8 cellular contexts compared by ENCODE assay signal in genomic region chr2:241354668-241355658, GRCh38. TPM values are rescaled to one million over a fixed set of nuclear protein-coding genes. Genes with fewer than 3 reads are reported as not detected.
A peak's percentile ranks its signal among the peaks of the same experiment; 100 is the strongest.
DNase-seq lines count a peak whose midpoint lies in the region; ATAC-seq and TF ChIP-seq lines count a peak whose summit lies in the region.

No MANE protein-coding gene starts in this region.

- intact Hi-C loops in testis (cut with DNase I; ENCODE audit: low total_unique reads): no loop called here

- TF ChIP-seq POLR2A in testis (IDR thresholded peaks at IDR 0.05): no peak

- H3K36me3 ChIP-seq in testis (ENCODE audit: low read depth, missing control alignments): no peaks in the 10 kb centered on the region

- no peaks in the 10 kb centered on the region for H3K9me3 ChIP-seq in testis

- ATAC-seq in HG02885 (IDR thresholded peaks at IDR 0.05; ENCODE audit: poor library complexity, unreplicated experiment) (peak; percentile 34), omental fat pad (ENCODE audit: low FRiP score) (peak; percentile 58)

- WGBS in testis, 2 donors: 11 to 12% methylated on average over 14 to 40 of the region's 40 CpGs

- H3K27ac ChIP-seq in testis: peak overlapping the region; percentile 51 to 52

- peak; percentile 57 for DNase-seq in COLO829 (ENCODE audit: low spot score)
- peak; percentile 82 for DNase-seq in RKO (ENCODE audit: low spot score)
- DNase-seq in activated effector memory CD4-positive, alpha-beta T cell treated with anti-CD3 and anti-CD28 coated beads, Interleukin-2, amount 50 U/mL, for 16 hours: peak; percentile 92
- DNase-seq in glomerular endothelial cell (ENCODE audit: extremely low read depth, low read depth, low spot score): peak; percentile 9
- peak; percentile 37 for DNase-seq in omental fat pad (ENCODE audit: low spot score)
- peak; percentile 92 for DNase-seq in testis
- DNase-seq in GOT3 (lab: John Stamatoyannopoulos, UW): no peak

- TF ChIP-seq CTCF in omental fat pad (IDR thresholded peaks at IDR 0.05): no peak
- no peak for TF ChIP-seq CTCF in testis (IDR thresholded peaks at IDR 0.05)

- peaks cover 16% of the 10 kb centered on the region for H3K4me1 ChIP-seq in testis

- no peaks in the 10 kb centered on the region for H3K27me3 ChIP-seq in testis

- peak overlapping the region; percentile 8 to 22 for H3K4me3 ChIP-seq in testis

RNA-seq across cellular contexts. Expression of gene FARP2, which starts 1.1 kb away (rescaled TPM):
- total RNA-seq in glomerular endothelial cell (27.0 and 28.5 TPM in 2 replicates), omental fat pad (10 to 100 TPM; 27.6 to 65.8 (median 34.1) TPM), testis (100 to 1,000 TPM in 1 of 2 donors, 10 to 100 TPM in 1; 78.1 to 145 TPM)
- 69.8 TPM for polyA plus RNA-seq in testis (ENCODE audit: insufficient read depth, low read depth, low replicate concordance)

RNA-seq across cellular contexts. Expression of gene SEPTIN2, which starts 39.2 kb away (rescaled TPM):
- total RNA-seq in glomerular endothelial cell: 433 and 458 TPM in 2 replicates
- total RNA-seq in omental fat pad: 100 to 1,000 TPM; 295 to 372 (median 307) TPM
- 100 to 1,000 TPM; 310 to 365 TPM for total RNA-seq in testis
- polyA plus RNA-seq in testis (ENCODE audit: insufficient read depth, low read depth, low replicate concordance): 334 TPM

RNA-seq across cellular contexts. Expression of gene HDLBP, which starts 39.5 kb away (rescaled TPM):
- total RNA-seq in glomerular endothelial cell (627 and 640 TPM in 2 replicates), omental fat pad (100 to 1,000 TPM; 356 to 471 (median 416) TPM), testis (100 to 1,000 TPM; 648 to 790 TPM)
- 600 TPM for polyA plus RNA-seq in testis (ENCODE audit: insufficient read depth, low read depth, low replicate concordance)
